ENCODE assay signal across 8 cellular contexts in the genomic region with DNA sequence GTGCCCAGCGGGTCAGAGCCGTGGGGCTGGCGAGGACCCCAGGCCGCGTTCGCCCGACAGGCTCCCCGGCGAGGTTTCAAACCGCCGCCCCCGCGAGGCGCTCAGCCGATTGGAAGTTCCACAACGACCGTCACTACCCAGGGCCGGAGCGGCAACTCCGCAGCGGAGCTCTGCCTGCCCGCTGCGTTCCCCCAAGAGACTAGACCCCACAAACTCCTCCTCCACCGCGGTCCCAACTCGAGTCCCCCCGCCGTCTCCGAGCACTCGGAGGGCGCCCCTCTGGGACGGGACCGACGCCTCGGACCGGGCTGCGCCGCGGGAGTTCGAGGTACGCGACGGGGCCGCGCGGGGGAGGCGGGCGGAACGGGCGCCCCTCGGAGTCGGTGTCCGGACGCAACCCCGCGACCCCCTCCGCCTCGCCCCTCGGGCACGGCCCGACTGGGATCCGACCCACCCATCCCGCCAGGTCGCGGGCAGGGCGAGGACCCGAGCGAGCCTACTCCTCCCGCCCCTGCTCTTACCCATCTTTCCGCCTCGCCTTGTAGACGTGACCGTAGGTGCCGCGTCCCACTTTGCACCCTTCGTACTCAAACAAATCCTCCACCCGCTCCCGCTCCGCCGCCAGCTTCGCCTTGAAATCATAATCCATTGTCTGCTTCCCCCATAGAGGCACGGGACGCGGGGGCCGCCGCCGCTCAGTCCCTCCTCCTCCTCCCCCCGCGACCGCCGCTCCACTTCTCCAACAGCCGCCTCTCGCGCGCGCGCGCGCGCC. TPM values are rescaled to one million over a fixed set of nuclear protein-coding genes. Genes with fewer than 3 reads are reported as not detected.
A peak's percentile ranks its signal among the peaks of the same experiment; 100 is the strongest.
DNase-seq lines count a peak whose midpoint lies in the region; ATAC-seq and TF ChIP-seq lines count a peak whose summit lies in the region.

No MANE protein-coding gene starts in this region.

- TF ChIP-seq POLR2A in upper lobe of left lung (IDR thresholded peaks at IDR 0.05): no peak

- H3K9me3 Mint-ChIP-seq in CD4-positive, alpha-beta T cell: no peaks in the 10 kb centered on the region
- peaks cover 1% of the 10 kb centered on the region for H3K9me3 Mint-ChIP-seq in activated naive CD8-positive, alpha-beta T cell treated with anti-CD3 and anti-CD28 coated beads, Interleukin-2, amount 10 ng/mL, durations not matched to agents 7 days and 5 days

- H3K4me1 Mint-ChIP-seq in CD4-positive, alpha-beta T cell (ENCODE audit: low read depth): peaks cover 39% of the 10 kb centered on the region
- peaks cover 31% of the 10 kb centered on the region for H3K4me1 Mint-ChIP-seq in activated naive CD8-positive, alpha-beta T cell treated with anti-CD3 and anti-CD28 coated beads, Interleukin-2, amount 10 ng/mL, durations not matched to agents 7 days and 5 days

- peak overlapping the region; percentile 99 for H3K27ac Mint-ChIP-seq in CD4-positive, alpha-beta T cell
- peak overlapping the region; percentile 100 for H3K27ac Mint-ChIP-seq in activated naive CD8-positive, alpha-beta T cell treated with anti-CD3 and anti-CD28 coated beads, Interleukin-2, amount 10 ng/mL, durations not matched to agents 7 days and 5 days

- POLR2A ChIA-PET in CD4-positive, alpha-beta T cell (lab: Charles Lee): interaction anchor here (0.7 to 11.2 kb wide), 41 partner anchors 9 to 1720 kb away, joined by 3 to 809 read pairs (median 5); a partner anchor contains a TSS
- POLR2A ChIA-PET in activated naive CD8-positive, alpha-beta T cell treated with anti-CD3 and anti-CD28 coated beads, Interleukin-2, amount 10 ng/mL, durations not matched to agents 7 days and 5 days (lab: Charles Lee): interaction anchor here (0.6 to 9.4 kb wide), 32 partner anchors 10 to 1719 kb away, joined by 3 to 462 read pairs (median 4); a partner anchor contains a TSS

- H3K36me3 ChIP-seq in cardiac muscle cell: no peaks in the 10 kb centered on the region
- H3K36me3 ChIP-seq in parathyroid adenoma (ENCODE audit: control insufficient read depth, insufficient read depth, low read length): no peaks in the 10 kb centered on the region
- no peaks in the 10 kb centered on the region for H3K36me3 ChIP-seq in upper lobe of left lung

- H3K4me2 ChIP-seq in parathyroid adenoma (ENCODE audit: low read length): peak overlapping the region; percentile 60

- no peaks in the 10 kb centered on the region for H3K9me3 ChIP-seq in CD4-positive, alpha-beta T cell (ENCODE audit: control insufficient read depth, low read length)
- H3K9me3 ChIP-seq in cardiac muscle cell (ENCODE audit: low read depth) (no peaks in the 10 kb centered on the region), parathyroid adenoma (ENCODE audit: control insufficient read depth, low read length) (no peaks in the 10 kb centered on the region), upper lobe of left lung (no peaks in the 10 kb centered on the region)

- H3K4me3 ChIP-seq in cardiac muscle cell (peak overlapping the region; percentile 96), parathyroid adenoma (ENCODE audit: low read depth, low read length) (peak overlapping the region; percentile 82), upper lobe of left lung (peak overlapping the region; percentile 87 to 99 (median 93))

- no peaks in the 10 kb centered on the region for H3K27me3 Mint-ChIP-seq in CD4-positive, alpha-beta T cell
- H3K27me3 Mint-ChIP-seq in activated naive CD8-positive, alpha-beta T cell treated with anti-CD3 and anti-CD28 coated beads, Interleukin-2, amount 10 ng/mL, durations not matched to agents 7 days and 5 days: no peaks in the 10 kb centered on the region

- intact Hi-C loops in CD4-positive, alpha-beta T cell (cut with DNase I, micrococcal nuclease): loop anchor here (1.0 to 10.0 kb wide), 14 partner anchors 60 to 1717 kb away; a partner anchor contains a TSS

- CTCF ChIA-PET in CD4-positive, alpha-beta T cell (lab: Charles Lee): interaction anchor here (1.4 to 2.9 kb wide), 3 partner anchors 60 to 144 kb away, joined by 5 to 16 read pairs (median 6); a partner anchor contains a TSS

- peak overlapping the region; percentile 99 for H2AFZ ChIP-seq in parathyroid adenoma

- peak overlapping the region; percentile 42 for H3K9ac ChIP-seq in parathyroid adenoma

- no peaks in the 10 kb centered on the region for H3K27me3 ChIP-seq in CD4-positive, alpha-beta T cell (ENCODE audit: control insufficient read depth, insufficient read depth, low read length)
- H3K27me3 ChIP-seq in cardiac muscle cell (no peaks in the 10 kb centered on the region), parathyroid adenoma (ENCODE audit: control insufficient read depth, insufficient read depth, low read length) (no peaks in the 10 kb centered on the region), upper lobe of left lung (no peaks in the 10 kb centered on the region)

- H3K79me2 ChIP-seq in parathyroid adenoma: no peaks in the 10 kb centered on the region

- peak; percentile 7 to 60 (median 36) for DNase-seq in CD4-positive, alpha-beta T cell
- DNase-seq in HT1080 (ENCODE audit: low read depth) (peak; percentile 29), SK-MEL-5 (ENCODE audit: low read depth, low spot score) (peak; percentile 43), cardiac muscle cell (ENCODE audit: low read depth in 1 of 2, low spot score in 1 of 2) (peak; percentile 58 to 70), upper lobe of left lung (peak; percentile 72 to 93)
- DNase-seq in activated naive CD8-positive, alpha-beta T cell treated with anti-CD3 and anti-CD28 coated beads, Interleukin-2, amount 10 ng/mL, durations not matched to agents 7 days and 5 days: peak; percentile 76

- peak; percentile 1 for ATAC-seq in CD4-positive, alpha-beta T cell (ENCODE audit: poor library complexity)
- ATAC-seq in GM19455 (IDR thresholded peaks at IDR 0.05; ENCODE audit: unreplicated experiment) (peak; percentile 11), upper lobe of left lung (ENCODE audit: low FRiP score in 2 of 2) (peak in 1 of 2 donors; percentile 57)
- ATAC-seq in activated naive CD8-positive, alpha-beta T cell treated with anti-CD3 and anti-CD28 coated beads, Interleukin-2, amount 10 ng/mL, durations not matched to agents 7 days and 5 days (ENCODE audit: low read depth): peak; percentile 4

- peak overlapping the region; percentile 82 for H3K27ac ChIP-seq in CD4-positive, alpha-beta T cell (ENCODE audit: low read depth, low read length)
- H3K27ac ChIP-seq in cardiac muscle cell (peak overlapping the region; percentile 96), parathyroid adenoma (peak overlapping the region; percentile 99), upper lobe of left lung (peak overlapping the region; percentile 91 to 99 (median 96))

- H3K4me1 ChIP-seq in cardiac muscle cell (ENCODE audit: low read depth): peaks cover 7% of the 10 kb centered on the region
- H3K4me1 ChIP-seq in parathyroid adenoma: peaks cover 4% of the 10 kb centered on the region
- peaks cover 11 to 26% (median 20%) of the 10 kb centered on the region in 4 donors for H3K4me1 ChIP-seq in upper lobe of left lung

- H3K4me3 Mint-ChIP-seq in CD4-positive, alpha-beta T cell: peak overlapping the region; percentile 99
- H3K4me3 Mint-ChIP-seq in activated naive CD8-positive, alpha-beta T cell treated with anti-CD3 and anti-CD28 coated beads, Interleukin-2, amount 10 ng/mL, durations not matched to agents 7 days and 5 days: peak overlapping the region; percentile 100

- 0 to 1% methylated on average over 34 to 50 of the region's 100 CpGs for WGBS in upper lobe of left lung, 2 donors

- no peak for TF ChIP-seq CTCF in CD4-positive, alpha-beta T cell (IDR thresholded peaks at IDR 0.05)
- TF ChIP-seq CTCF in cardiac muscle cell (IDR thresholded peaks at IDR 0.05; ENCODE audit: low read depth, low read length): no peak
- no peak for TF ChIP-seq CTCF in parathyroid adenoma (IDR thresholded peaks at IDR 0.05)
- no peak for TF ChIP-seq CTCF in upper lobe of left lung (IDR thresholded peaks at IDR 0.05)

- H3K36me3 Mint-ChIP-seq in CD4-positive, alpha-beta T cell (ENCODE audit: low read depth): peaks cover 20% of the 10 kb centered on the region
- H3K36me3 Mint-ChIP-seq in activated naive CD8-positive, alpha-beta T cell treated with anti-CD3 and anti-CD28 coated beads, Interleukin-2, amount 10 ng/mL, durations not matched to agents 7 days and 5 days: peaks cover 12% of the 10 kb centered on the region

- TF ChIP-seq EP300 in upper lobe of left lung (IDR thresholded peaks at IDR 0.05): no peak

- in situ Hi-C loops in SK-MEL-5 (cut with HindIII; ENCODE audit: low pct_unique_long_range_greater_than_20kb, low sequenced_read_pairs): loop anchor here (10.0 kb wide), 1 partner anchor 60 kb away; a partner anchor contains a TSS

RNA-seq across cellular contexts. Expression of a gene that starts 0.6 kb away (rescaled TPM):
- 1 to 10 TPM; 6.4 to 8.3 TPM for total RNA-seq in CD4-positive, alpha-beta T cell
- 3.0 and 3.4 TPM in 2 replicates for total RNA-seq in HT1080 (2014; rRNA removed; shearing (Covaris generic))
- 7.6 and 10.6 TPM in 2 replicates for polyA plus RNA-seq in HT1080 (2015; cell fraction: cytosol; rRNA removed)
- 7.8 and 8.2 TPM in 2 replicates for polyA plus RNA-seq in HT1080 (2015; cell fraction: nucleus; rRNA removed)
- total RNA-seq in SK-MEL-5 (2014; rRNA removed; shearing (Covaris generic)): 9.2 and 10.6 TPM in 2 replicates
- 9.4 and 10.8 TPM in 2 replicates for polyA plus RNA-seq in SK-MEL-5 (2015; cell fraction: cytosol; rRNA removed)
- polyA plus RNA-seq in SK-MEL-5 (2015; cell fraction: nucleus; rRNA removed): 8.3 and 14.8 TPM in 2 replicates
- total RNA-seq in activated naive CD8-positive, alpha-beta T cell treated with anti-CD3 and anti-CD28 coated beads, Interleukin-2, amount 10 ng/mL, durations not matched to agents 7 days and 5 days: 10 to 100 TPM; 25.3 to 30.0 TPM
- total RNA-seq in cardiac muscle cell (7.5 and 11.1 TPM in 2 replicates), upper lobe of left lung (10 to 100 TPM in 3 of 6 donors, 1 to 10 TPM in 3; 5.2 to 20.4 (median 12.4) TPM)
- 5.6 and 10.2 TPM in 2 replicates for polyA plus RNA-seq in cardiac muscle cell

RNA-seq across cellular contexts. Expression of a gene that starts 59.9 kb away (rescaled TPM):
- total RNA-seq in CD4-positive, alpha-beta T cell: 100 to 1,000 TPM; 165 to 174 TPM
- 101 and 112 TPM in 2 replicates for total RNA-seq in HT1080 (2014; rRNA removed; shearing (Covaris generic))
- polyA plus RNA-seq in HT1080 (2015; cell fraction: cytosol; rRNA removed): 115 and 129 TPM in 2 replicates
- polyA plus RNA-seq in HT1080 (2015; cell fraction: nucleus; rRNA removed): 54.5 and 85.0 TPM in 2 replicates
- total RNA-seq in SK-MEL-5 (2014; rRNA removed; shearing (Covaris generic)): 76.4 and 82.0 TPM in 2 replicates
- polyA plus RNA-seq in SK-MEL-5 (2015; cell fraction: cytosol; rRNA removed): 53.2 and 75.1 TPM in 2 replicates
- 56.3 and 76.6 TPM in 2 replicates for polyA plus RNA-seq in SK-MEL-5 (2015; cell fraction: nucleus; rRNA removed)
- total RNA-seq in activated naive CD8-positive, alpha-beta T cell treated with anti-CD3 and anti-CD28 coated beads, Interleukin-2, amount 10 ng/mL, durations not matched to agents 7 days and 5 days: 10 to 100 TPM; 60.0 to 61.2 TPM
- total RNA-seq in cardiac muscle cell (29.7 and 48.2 TPM in 2 replicates), upper lobe of left lung (100 to 1,000 TPM in 2 of 6 donors, 10 to 100 TPM in 4; 57.2 to 132 (median 67.9) TPM)
- polyA plus RNA-seq in cardiac muscle cell: 45.1 and 47.0 TPM in 2 replicates

Comparison
In these comparisons a context has a peak if more than half of its experiments do, and no peak if none do; other contexts are left out.
1. DNase-seq: peak in every context shown above with its lines; median percentile 82 in upper lobe of left lung; 76 in activated naive CD8-positive, alpha-beta T cell treated with anti-CD3 and anti-CD28 coated beads, Interleukin-2, amount 10 ng/mL, durations not matched to agents 7 days and 5 days; 64 in cardiac muscle cell; 43 in SK-MEL-5; 36 in CD4-positive, alpha-beta T cell; 29 in HT1080.